Comparison of ENCODE assay signal across 8 cellular contexts in the genomic region with DNA sequence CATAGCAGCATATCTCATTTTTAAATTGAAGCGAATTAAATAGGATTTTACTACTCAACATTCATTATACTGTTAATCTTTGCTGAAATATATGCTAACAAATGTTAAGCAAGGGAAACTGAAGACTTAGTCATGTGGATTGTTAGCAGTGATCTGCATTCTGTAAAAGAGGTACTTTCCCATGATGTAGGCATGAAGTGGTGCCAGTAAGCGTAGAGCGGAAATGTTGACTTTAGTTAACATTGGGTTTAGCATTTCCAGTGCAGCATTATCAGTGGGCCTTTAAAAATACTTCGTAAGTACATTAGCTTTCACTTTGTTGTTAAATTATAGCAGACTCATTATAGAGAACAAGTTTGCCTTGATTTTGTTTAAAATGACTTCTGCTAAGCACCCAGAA.
DNase-seq lines count a peak whose midpoint lies in the region; ATAC-seq and FAIRE-seq lines count a peak whose summit lies in the region.
"Had no signal": no experiment of that assay in that cellular context is flagged by ENCODE, and none has a peak within 500 bp of the region (broad histone marks: within the 10 kb centered on the region; RNA-seq: fewer than 3 reads in every experiment).

No MANE protein-coding gene starts in this region.

- H3K27ac Mint-ChIP-seq in activated naive CD4-positive, alpha-beta T cell treated with anti-CD3 and anti-CD28 coated beads for 36 hours: peak overlapping the region; percentile 96

- no peaks in the 10 kb centered on the region for H4K20me1 ChIP-seq in Karpas-422 (ENCODE audit: insufficient read depth, low read depth, low read length)

- H3K4me1 Mint-ChIP-seq in activated naive CD4-positive, alpha-beta T cell treated with anti-CD3 and anti-CD28 coated beads for 36 hours (ENCODE audit: low read depth): peaks cover 93% of the 10 kb centered on the region

- H3K9ac ChIP-seq in Karpas-422 (ENCODE audit: low read length) (no peak overlapping the region), trophoblast cell (ENCODE audit: low read length) (no peak overlapping the region)

- H3K9me3 ChIP-seq in Karpas-422 (ENCODE audit: low read length) (no peaks in the 10 kb centered on the region), trophoblast cell (ENCODE audit: insufficient read depth, low read depth, low read length) (no peaks in the 10 kb centered on the region)

- H2BK12ac ChIP-seq in trophoblast cell (ENCODE audit: low read length): no peak overlapping the region

- no peak overlapping the region for H3K4ac ChIP-seq in trophoblast cell (ENCODE audit: low read depth, low read length)

- FAIRE-seq in GM19239 (lab: Jason Lieb, UNC): peak; percentile 96

- peak; percentile 72 for ATAC-seq in HG02970 (IDR thresholded peaks at IDR 0.05; ENCODE audit: low FRiP score, unreplicated experiment)
- ATAC-seq: Panc1 had no signal

- H3K36me3 Mint-ChIP-seq in activated naive CD4-positive, alpha-beta T cell treated with anti-CD3 and anti-CD28 coated beads for 36 hours (ENCODE audit: low read depth): peaks cover 79% of the 10 kb centered on the region

- no peak overlapping the region for H2BK5ac ChIP-seq in trophoblast cell (ENCODE audit: low read depth, low read length, poor library complexity)

- WGBS in trophoblast cell (ENCODE audit: extremely low coverage, insufficient coverage, insufficient read length): no CpG with 5 or more reads among the region's 4 CpGs

- peak overlapping the region; percentile 67 for H3K4me3 Mint-ChIP-seq in activated naive CD4-positive, alpha-beta T cell treated with anti-CD3 and anti-CD28 coated beads for 36 hours

- no peak overlapping the region for H4K8ac ChIP-seq in trophoblast cell (ENCODE audit: low read depth, low read length)

- peaks cover 4% of the 10 kb centered on the region for H3K9me3 Mint-ChIP-seq in activated naive CD4-positive, alpha-beta T cell treated with anti-CD3 and anti-CD28 coated beads for 36 hours

- H3K27ac ChIP-seq in Karpas-422 (ENCODE audit: low read length): no peak overlapping the region
- H3K27ac ChIP-seq in trophoblast cell (ENCODE audit: low read depth, low read length): no peak overlapping the region

- no peak overlapping the region for H2AK5ac ChIP-seq in trophoblast cell (ENCODE audit: low read length)

- H3K79me2 ChIP-seq in Karpas-422 (ENCODE audit: low read length): peaks cover 20% of the 10 kb centered on the region; the same call in 1 of the 2 replicates
- H3K79me2 ChIP-seq in trophoblast cell (ENCODE audit: control insufficient read depth, insufficient read depth, low read length, poor library complexity): no peaks in the 10 kb centered on the region

- no peaks in the 10 kb centered on the region for H3K27me3 Mint-ChIP-seq in activated naive CD4-positive, alpha-beta T cell treated with anti-CD3 and anti-CD28 coated beads for 36 hours (ENCODE audit: low read depth)

- no peak overlapping the region for H3K23ac ChIP-seq in trophoblast cell (ENCODE audit: low read length)

- H3K14ac ChIP-seq in trophoblast cell (ENCODE audit: low read length): no peak overlapping the region

- H2BK120ac ChIP-seq in trophoblast cell (ENCODE audit: insufficient read depth, low read length, poor library complexity): no peak overlapping the region

- no peak overlapping the region for H3K4me3 ChIP-seq in Karpas-422 (ENCODE audit: low read length)
- no peak overlapping the region for H3K4me3 ChIP-seq in trophoblast cell (ENCODE audit: low read depth, low read length)

- H3K4me2 ChIP-seq in Karpas-422 (ENCODE audit: low read depth, low read length, poor library complexity, severe bottlenecking) (no peak overlapping the region), trophoblast cell (ENCODE audit: low read length) (no peak overlapping the region)

- no peak overlapping the region for H3K18ac ChIP-seq in trophoblast cell (ENCODE audit: low read length)

- no peaks in the 10 kb centered on the region for H3K9me2 ChIP-seq in Karpas-422 (replicated peaks; ENCODE audit: insufficient read depth, low read length)

- no peaks in the 10 kb centered on the region for H3K27me3 ChIP-seq in Karpas-422 (ENCODE audit: low read length)
- no peaks in the 10 kb centered on the region for H3K27me3 ChIP-seq in trophoblast cell (ENCODE audit: insufficient read depth, low read length)

- no peak overlapping the region for H4K91ac ChIP-seq in trophoblast cell (ENCODE audit: low read depth, low read length)

- H4K12ac ChIP-seq in trophoblast cell (ENCODE audit: low read depth, low read length): no peak overlapping the region

- no peaks in the 10 kb centered on the region for H3K79me1 ChIP-seq in trophoblast cell (ENCODE audit: low read length)

- CTCF ChIA-PET in activated naive CD4-positive, alpha-beta T cell treated with anti-CD3 and anti-CD28 coated beads for 36 hours (lab: Charles Lee): interaction anchor here (1.1 to 2.4 kb wide), 2 partner anchors 9 to 129 kb away, joined by 4 to 6 read pairs; no protein-coding TSS in a partner anchor

- H3K4me1 ChIP-seq in Karpas-422 (ENCODE audit: low read length) (0 out of 2 replicates have a peak, but pooled peaks cover 2% of the 10 kb centered on the region), trophoblast cell (ENCODE audit: control insufficient read depth in 1 of 2, insufficient read depth in 2 of 2, low read length in 2 of 2) (no peaks in the 10 kb centered on the region)

- intact Hi-C loops in activated naive CD4-positive, alpha-beta T cell treated with anti-CD3 and anti-CD28 coated beads for 36 hours (cut with micrococcal nuclease): loop anchor here (1.0 kb wide), 3 partner anchors 15 to 185 kb away; no protein-coding TSS in a partner anchor

- H2AFZ ChIP-seq in Karpas-422 (ENCODE audit: low read length): no peak overlapping the region
- no peak overlapping the region for H2AFZ ChIP-seq in trophoblast cell (ENCODE audit: insufficient read depth, low read length, poor library complexity)

- DNase-seq in GM19239 (ENCODE audit: insufficient read length, low spot score): peak; percentile 32
- DNase-seq in activated naive CD4-positive, alpha-beta T cell treated with anti-CD3 and anti-CD28 coated beads for 36 hours: peak; percentile 72
- peak; percentile 90 to 95 for DNase-seq in lung microvascular endothelial cell (ENCODE audit: low read depth in 2 of 2)
- DNase-seq in Karpas-422: no peak
- no peak for DNase-seq in NCI-H1417 treated with DMSO at 0.1 percent for 48 hours (lab: John Stamatoyannopoulos, UW)
- DNase-seq in trophoblast cell: no peak

- peaks cover 75% of the 10 kb centered on the region for H3K36me3 ChIP-seq in Karpas-422 (ENCODE audit: insufficient read depth, low read length)
- H3K36me3 ChIP-seq in trophoblast cell (ENCODE audit: control insufficient read depth in 1 of 2, insufficient read depth in 2 of 2, low read length in 2 of 2): peaks cover 7 to 8% of the 10 kb centered on the region in 2 experiments

Comparison
In these comparisons a context has a peak if more than half of its experiments do, and no peak if none do; other contexts are left out.
1. DNase-seq: peak in GM19239 (single experiment), activated naive CD4-positive, alpha-beta T cell treated with anti-CD3 and anti-CD28 coated beads for 36 hours (single experiment) and lung microvascular endothelial cell (2 of 2); none in Karpas-422 (single experiment), NCI-H1417 treated with DMSO at 0.1 percent for 48 hours (single experiment) and trophoblast cell (0 of 2).